ENCODE assay signal across 8 cellular contexts in the genomic region with DNA sequence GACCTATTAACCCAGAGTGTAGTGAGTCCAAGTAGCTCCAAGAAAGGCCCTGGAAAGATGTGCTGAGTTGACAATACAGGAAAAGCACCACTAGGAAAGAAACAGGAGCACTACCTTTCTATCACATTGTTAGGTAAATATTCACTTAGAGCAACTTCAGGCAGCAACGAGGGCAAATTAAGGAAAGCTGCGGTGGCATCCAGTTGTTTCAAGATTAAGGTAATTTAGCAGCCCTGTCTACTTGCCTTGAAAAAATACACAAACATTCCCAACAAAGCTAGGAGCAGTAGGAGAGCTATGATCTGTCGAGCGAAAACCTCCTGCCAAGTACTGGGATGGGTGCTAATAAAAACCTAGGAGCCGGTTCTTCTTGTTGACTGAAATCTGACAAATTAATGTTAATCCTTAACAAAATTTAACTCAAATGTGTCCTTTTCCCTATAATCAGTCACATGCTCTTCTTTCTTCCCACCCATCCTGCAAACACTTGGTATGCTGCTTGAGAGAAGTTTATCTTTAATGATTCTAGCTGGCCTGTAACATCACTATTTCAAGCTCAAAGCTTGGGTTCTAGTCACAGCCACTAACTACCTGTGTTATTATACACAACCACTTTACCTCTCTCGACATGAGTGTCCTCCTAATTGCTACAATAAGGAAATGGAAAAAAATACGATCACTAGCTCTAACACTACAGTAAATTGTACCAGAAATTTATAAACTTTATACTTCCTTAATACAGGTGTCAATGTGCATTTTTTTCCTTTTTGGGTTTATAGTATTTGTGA. TPM values are rescaled to one million over a fixed set of nuclear protein-coding genes. Genes with fewer than 3 reads are reported as not detected.
DNase-seq lines count a peak whose midpoint lies in the region; ATAC-seq and TF ChIP-seq lines count a peak whose summit lies in the region.

No MANE protein-coding gene starts in this region.

- peak overlapping the region in 1 of 3 experiments; percentile 64; a peak in 2 of 7 replicates for H3K27ac Mint-ChIP-seq in H9

- no peak overlapping the region for H3K56ac ChIP-seq in H9 (ENCODE audit: insufficient read length, low read depth, low read length)

- no peak overlapping the region for H3K4me2 ChIP-seq in H9 (ENCODE audit: insufficient read depth, insufficient read length, low read length)

- no CpG with 5 or more reads among the region's 7 CpGs for WGBS in H9 (ENCODE audit: extremely low coverage, insufficient read length, low lambda C conversion rate)

- peaks cover 13% of the 10 kb centered on the region for H3K9me3 ChIP-seq in H9 (ENCODE audit: control insufficient read depth, low read depth, low read length)

- H2BK5ac ChIP-seq in H9 (ENCODE audit: insufficient read length, low read length): no peak overlapping the region

- peak overlapping the region; percentile 0 to 38; a peak in 4 of 5 replicates for H3K4me3 Mint-ChIP-seq in H9

- TF ChIP-seq CTCF in H9 (conservative IDR thresholded peaks at IDR 0.05): no peak
- TF ChIP-seq CTCF in VCaP (conservative IDR thresholded peaks at IDR 0.05): no peak
- no peak for TF ChIP-seq CTCF in foreskin fibroblast (IDR thresholded peaks at IDR 0.05; ENCODE audit: low read depth, low read length)

- H3K23ac ChIP-seq in H9 (ENCODE audit: insufficient read length, low read depth, low read length): no peak overlapping the region

- H3T11ph ChIP-seq in H9 (ENCODE audit: low read length): no peak overlapping the region

- peaks cover 5% of the 10 kb centered on the region for H3K23me2 ChIP-seq in H9 (ENCODE audit: insufficient read length, low read depth, low read length, poor library complexity, severe bottlenecking)

- H3K27ac ChIP-seq in ACC112 (ENCODE audit: low read depth, low read length): no peak overlapping the region
- no peak overlapping the region for H3K27ac ChIP-seq in H9 (ENCODE audit: insufficient read length, low read depth, low read length)
- peak overlapping the region; percentile 91 for H3K27ac ChIP-seq in VCaP

- no peak for ATAC-seq in GM18870 (IDR thresholded peaks at IDR 0.05; ENCODE audit: unreplicated experiment)

- no peak overlapping the region for H4K5ac ChIP-seq in H9 (ENCODE audit: insufficient read length, low read depth, low read length)

- peaks cover 21 to 26% of the 10 kb centered on the region in 2 experiments for H3K4me1 Mint-ChIP-seq in H9

- no peak for DNase-seq in H9
- DNase-seq in kidney tubule cell (ENCODE audit: low spot score): peak; percentile 26
- no peak for DNase-seq in foreskin fibroblast
- no peak for DNase-seq in NCI-H524 treated with DMSO at 0.1 percent for 48 hours (lab: John Stamatoyannopoulos, UW)
- no peak for DNase-seq in stimulated activated naive CD4-positive, alpha-beta T cell treated with Interleukin-2 at 50 U/mL for 16 hours (lab: John Stamatoyannopoulos, UW)

- H3K36me3 ChIP-seq in ACC112 (ENCODE audit: insufficient read depth, low read length): peaks cover 4% of the 10 kb centered on the region; the same call in 1 of the 2 replicates

- H2AK5ac ChIP-seq in H9 (ENCODE audit: insufficient read length, low read length): no peak overlapping the region

- no peak overlapping the region for H2BK120ac ChIP-seq in H9 (ENCODE audit: low read depth, low read length, poor library complexity, severe bottlenecking)

- H3K36me3 Mint-ChIP-seq in H9 (ENCODE audit: insufficient read depth in 1 of 3, low read depth in 3 of 3): peaks cover 30 to 33% (median 31%) of the 10 kb centered on the region in 3 experiments

- no peak overlapping the region for H2BK12ac ChIP-seq in H9 (ENCODE audit: insufficient read length, low read depth, low read length)

- no peak overlapping the region for H3K18ac ChIP-seq in H9 (ENCODE audit: insufficient read length, low read depth, low read length)

- H3K79me2 ChIP-seq in ACC112 (ENCODE audit: control insufficient read depth, insufficient read depth, low read length, unreplicated experiment) (peaks cover 54% of the 10 kb centered on the region), H9 (ENCODE audit: insufficient read depth, low read length) (peaks cover 16% of the 10 kb centered on the region; the same call in 1 of the 2 replicates)

- H4K91ac ChIP-seq in H9 (ENCODE audit: insufficient read length, low read depth, low read length): no peak overlapping the region

- H2BK15ac ChIP-seq in H9 (ENCODE audit: low read depth, low read length): no peak overlapping the region

- H3K9me3 Mint-ChIP-seq in H9: peaks cover 24 to 28% of the 10 kb centered on the region in 2 experiments

- H2BK20ac ChIP-seq in H9 (ENCODE audit: low read depth, low read length, poor library complexity, severe bottlenecking): no peak overlapping the region

- H3K4me1 ChIP-seq in ACC112 (ENCODE audit: control insufficient read depth, insufficient read depth, low read length, unreplicated experiment) (peaks cover 9% of the 10 kb centered on the region), H9 (ENCODE audit: insufficient read depth, low read length) (0 out of 2 replicates have a peak, but pooled peaks cover 3% of the 10 kb centered on the region)

- H3K79me1 ChIP-seq in H9 (ENCODE audit: insufficient read depth, low read depth, low read length, poor library complexity, severe bottlenecking): peaks cover 5% of the 10 kb centered on the region

- no peaks in the 10 kb centered on the region; the same call in 1 of the 2 replicates for H3K27me3 Mint-ChIP-seq in H9 (ENCODE audit: low read depth)

- H3K9ac ChIP-seq in H9 (ENCODE audit: extremely low read depth, insufficient read length, low read length): no peak overlapping the region

- H3K4me3 ChIP-seq in ACC112 (ENCODE audit: low read depth, low read length) (peak overlapping the region; percentile 85), foreskin fibroblast (ENCODE audit: low read depth in 1 of 2, low read length in 2 of 2) (no peak overlapping the region)

- H3K4ac ChIP-seq in H9 (ENCODE audit: low read depth, low read length): no peak overlapping the region

- H2AFZ ChIP-seq in ACC112 (ENCODE audit: low read length, unreplicated experiment) (no peak overlapping the region), H9 (ENCODE audit: low read length) (no peak overlapping the region)

- H4K8ac ChIP-seq in H9 (replicated peaks; ENCODE audit: insufficient read length, low read depth, low read length): no peak overlapping the region

- H4K20me1 ChIP-seq in H9 (ENCODE audit: control insufficient read depth, insufficient read depth, insufficient read length): no peaks in the 10 kb centered on the region

- no peak overlapping the region for H3K14ac ChIP-seq in H9 (ENCODE audit: insufficient read depth, low read length)

- no peaks in the 10 kb centered on the region for H3K27me3 ChIP-seq in ACC112 (ENCODE audit: insufficient read depth, low read length)
- H3K27me3 ChIP-seq in H9 (ENCODE audit: insufficient read depth, low read length): no peaks in the 10 kb centered on the region

RNA-seq across cellular contexts. Expression of gene ACAA2, which starts 2.0 kb away (rescaled TPM):
- 115 and 116 TPM in 2 replicates for total RNA-seq in H9 (2021)
